Comparison of ENCODE assay signal across 1 cellular context in genomic region chr9:128829477-128830251, GRCh38.
TF ChIP-seq lines count a peak whose summit lies in the region.

TSS of gene SPOUT1 (minus strand) at chr9:128829794. CDS start at chr9:128829780, 14 bp downstream.

TF ChIP-seq in WTC11, 78 proteins besides CTCF, POLR2A, EP300 and RAD21 (continued from another document):
- TF ChIP-seq PRDM15 (CRISPR knock-in tag; IDR thresholded peaks at IDR 0.05): peak; percentile 32; the same call in 1 of the 2 replicates
- peak; percentile 92 for TF ChIP-seq MAX (CRISPR knock-in tag; IDR thresholded peaks at IDR 0.05)
- TF ChIP-seq ZNF423 (CRISPR knock-in tag; IDR thresholded peaks at IDR 0.05): peak; percentile 32; the same call in 1 of the 2 replicates
- no peak for TF ChIP-seq CREB1 (CRISPR knock-in tag; IDR thresholded peaks at IDR 0.05)
- TF ChIP-seq CBFB (CRISPR knock-in tag; IDR thresholded peaks at IDR 0.05; ENCODE audit: low read depth): no peak
- peak; percentile 90 for TF ChIP-seq FOXP4 (CRISPR knock-in tag; IDR thresholded peaks at IDR 0.05)
- TF ChIP-seq KAT7 (CRISPR knock-in tag; IDR thresholded peaks at IDR 0.05; ENCODE audit: borderline replicate concordance): peak; percentile 68; the same call in 1 of the 2 replicates
- TF ChIP-seq ZMAT4 (CRISPR knock-in tag; IDR thresholded peaks at IDR 0.05): no peak
- TF ChIP-seq ATF1 (CRISPR knock-in tag; IDR thresholded peaks at IDR 0.05): 0 out of 2 replicates have a peak, but pooled peaks have one; percentile 40
- TF ChIP-seq NFYB (CRISPR knock-in tag; conservative IDR thresholded peaks at IDR 0.05; ENCODE audit: low read depth): peak; percentile 60; the same call in 1 of the 2 replicates
- TF ChIP-seq ARID4B (CRISPR knock-in tag; IDR thresholded peaks at IDR 0.05; ENCODE audit: borderline replicate concordance): peak; percentile 83
- no peak for TF ChIP-seq ATF6 (CRISPR knock-in tag; IDR thresholded peaks at IDR 0.05)
- TF ChIP-seq RELA (CRISPR knock-in tag; IDR thresholded peaks at IDR 0.05; ENCODE audit: borderline replicate concordance): no peak
- TF ChIP-seq STAT6 (CRISPR knock-in tag; conservative IDR thresholded peaks at IDR 0.05; ENCODE audit: low read depth): no peak
- TF ChIP-seq TCF7 (CRISPR knock-in tag; IDR thresholded peaks at IDR 0.05; ENCODE audit: low read depth): peak; percentile 60; the same call in 1 of the 2 replicates
- TF ChIP-seq ZNF317 (CRISPR knock-in tag; IDR thresholded peaks at IDR 0.05; ENCODE audit: borderline replicate concordance, low read depth): no peak
